26 cellular contexts compared by ENCODE assay signal in the genomic region with DNA sequence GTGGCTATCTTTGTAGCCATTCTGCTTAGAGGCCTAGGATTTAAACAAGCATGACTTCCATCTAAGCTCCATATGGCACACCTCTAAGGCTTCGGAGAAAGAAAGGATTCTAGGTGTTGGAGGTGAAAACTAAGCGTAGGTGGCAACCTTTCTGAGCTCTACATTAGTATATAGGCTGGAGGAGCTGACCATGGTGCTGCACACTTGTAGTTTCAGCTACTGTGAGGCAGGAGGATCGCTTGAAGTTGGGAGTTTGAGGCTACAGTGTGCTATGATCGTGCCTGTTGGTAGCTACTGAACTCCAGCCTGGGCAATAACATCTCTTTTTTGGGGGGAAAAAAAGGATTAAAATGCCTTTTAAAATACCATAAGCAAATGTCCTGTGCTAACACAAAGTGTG.
"Had no signal": no experiment of that assay in that cellular context is flagged by ENCODE, and none has a peak within 500 bp of the region (broad histone marks: within the 10 kb centered on the region; RNA-seq: fewer than 3 reads in every experiment).

No MANE protein-coding gene starts in this region.

- H3K4me3 ChIP-seq: esophagus muscularis mucosa, heart left ventricle, left ventricle myocardium inferior, lung, mucosa of descending colon, spleen, testis, transverse colon had no signal

- H3K27me3 ChIP-seq: esophagus muscularis mucosa, foreskin keratinocyte, heart left ventricle, spleen, testis, transverse colon had no signal

- H3K9me3 Mint-ChIP-seq: activated naive CD4-positive, alpha-beta T cell treated with anti-CD3 and anti-CD28 coated beads, Interleukin-2, amount 50 U/mL, for 24 hours; activated naive CD8-positive, alpha-beta T cell treated with anti-CD3 and anti-CD28 coated beads, Interleukin-2, amount 50 U/mL, for 24 hours; activated T-helper 1 cell treated with anti-CD3 and anti-CD28 coated beads, Interleukin-12 subunit alpha, Interleukin-12 subunit beta, Interleukin-2, Interleukin-4 antibody, amounts not matched to agents 30 ng/mL and 10 ng/mL and 1 ng/mL, durations not matched to agents 14 hours and 24 hours and 36 hours; dendritic cell treated with granulocyte-macrophage colony-stimulating factor and Interleukin-4, amounts not matched to agents 40 ng/mL and 50 ng/mL, for 4 days; natural killer cell treated with Interleukin-12 subunit alpha and Interleukin-12 subunit beta and Interleukin-15 and Interleukin-18, amount 100 ng/mL, for 72 hours; T-helper 2 cell treated with Interferon-gamma antibody and Interleukin-4, amounts not matched to agents 5 μg/mL and 100 μg/mL, for 36 hours had no signal

- ATAC-seq: activated naive CD8-positive, alpha-beta T cell treated with anti-CD3 and anti-CD28 coated beads, Interleukin-2, amount 50 U/mL, for 24 hours; foreskin keratinocyte; heart left ventricle; mucosa of descending colon; natural killer cell treated with Interleukin-12 subunit alpha and Interleukin-12 subunit beta and Interleukin-15 and Interleukin-18, amount 100 ng/mL, for 72 hours; right cardiac atrium had no signal

- H3K27ac Mint-ChIP-seq: activated naive CD4-positive, alpha-beta T cell treated with anti-CD3 and anti-CD28 coated beads, Interleukin-2, amount 50 U/mL, for 24 hours; activated naive CD8-positive, alpha-beta T cell treated with anti-CD3 and anti-CD28 coated beads, Interleukin-2, amount 50 U/mL, for 24 hours; activated T-helper 1 cell treated with anti-CD3 and anti-CD28 coated beads, Interleukin-12 subunit alpha, Interleukin-12 subunit beta, Interleukin-2, Interleukin-4 antibody, amounts not matched to agents 30 ng/mL and 10 ng/mL and 1 ng/mL, durations not matched to agents 14 hours and 24 hours and 36 hours; dendritic cell treated with granulocyte-macrophage colony-stimulating factor and Interleukin-4, amounts not matched to agents 40 ng/mL and 50 ng/mL, for 4 days; natural killer cell treated with Interleukin-12 subunit alpha and Interleukin-12 subunit beta and Interleukin-15 and Interleukin-18, amount 100 ng/mL, for 72 hours; T-helper 2 cell treated with Interferon-gamma antibody and Interleukin-4, amounts not matched to agents 5 μg/mL and 100 μg/mL, for 36 hours had no signal

- DNase-seq: activated CD4-positive, alpha-beta T cell treated with anti-CD3 and anti-CD28 coated beads for 4 hours; activated CD4-positive, alpha-beta T cell treated with anti-CD3 and anti-CD28 coated beads, Interleukin-2, amount 50 U/mL, for 4 hours; activated CD8-positive, alpha-beta memory T cell treated with anti-CD3 and anti-CD28 coated beads, Interleukin-2, amount 50 U/mL, for 4 hours; activated gamma-delta T cell; activated naive CD8-positive, alpha-beta T cell treated with anti-CD3 and anti-CD28 coated beads, Interleukin-2, amount 50 U/mL, for 24 hours; activated T-cell treated with anti-CD3 and anti-CD28 coated beads, Interleukin-2, amount 50 U/mL, for 1 hour; amygdala; caudate nucleus; foreskin keratinocyte; heart left ventricle; kidney glomerular epithelial cell; left ventricle myocardium inferior; mucosa of descending colon; right cardiac atrium; spleen; stimulated activated naive CD4-positive, alpha-beta T cell treated with Interleukin-2 at 50 U/mL for 16 hours; testis; transverse colon had no signal

- H3K27ac ChIP-seq: esophagus muscularis mucosa, foreskin keratinocyte, heart left ventricle, left ventricle myocardium inferior, spleen, testis, transverse colon, VCaP had no signal

- H3K27me3 Mint-ChIP-seq: activated naive CD4-positive, alpha-beta T cell treated with anti-CD3 and anti-CD28 coated beads, Interleukin-2, amount 50 U/mL, for 24 hours; activated naive CD8-positive, alpha-beta T cell treated with anti-CD3 and anti-CD28 coated beads, Interleukin-2, amount 50 U/mL, for 24 hours; dendritic cell treated with granulocyte-macrophage colony-stimulating factor and Interleukin-4, amounts not matched to agents 40 ng/mL and 50 ng/mL, for 4 days; natural killer cell treated with Interleukin-12 subunit alpha and Interleukin-12 subunit beta and Interleukin-15 and Interleukin-18, amount 100 ng/mL, for 72 hours had no signal

- H3K9me3 ChIP-seq: esophagus muscularis mucosa, heart left ventricle, left ventricle myocardium inferior, mucosa of descending colon, spleen, testis, transverse colon had no signal

- H3K4me3 Mint-ChIP-seq: activated naive CD4-positive, alpha-beta T cell treated with anti-CD3 and anti-CD28 coated beads, Interleukin-2, amount 50 U/mL, for 24 hours; activated naive CD8-positive, alpha-beta T cell treated with anti-CD3 and anti-CD28 coated beads, Interleukin-2, amount 50 U/mL, for 24 hours; activated T-helper 1 cell treated with anti-CD3 and anti-CD28 coated beads, Interleukin-12 subunit alpha, Interleukin-12 subunit beta, Interleukin-2, Interleukin-4 antibody, amounts not matched to agents 30 ng/mL and 10 ng/mL and 1 ng/mL, durations not matched to agents 14 hours and 24 hours and 36 hours; dendritic cell treated with granulocyte-macrophage colony-stimulating factor and Interleukin-4, amounts not matched to agents 40 ng/mL and 50 ng/mL, for 4 days; natural killer cell treated with Interleukin-12 subunit alpha and Interleukin-12 subunit beta and Interleukin-15 and Interleukin-18, amount 100 ng/mL, for 72 hours; T-helper 2 cell treated with Interferon-gamma antibody and Interleukin-4, amounts not matched to agents 5 μg/mL and 100 μg/mL, for 36 hours had no signal

- H3K4me1 ChIP-seq: foreskin keratinocyte, testis had no signal
